ENCODE assay signal across 1 cellular context in the genomic region with DNA sequence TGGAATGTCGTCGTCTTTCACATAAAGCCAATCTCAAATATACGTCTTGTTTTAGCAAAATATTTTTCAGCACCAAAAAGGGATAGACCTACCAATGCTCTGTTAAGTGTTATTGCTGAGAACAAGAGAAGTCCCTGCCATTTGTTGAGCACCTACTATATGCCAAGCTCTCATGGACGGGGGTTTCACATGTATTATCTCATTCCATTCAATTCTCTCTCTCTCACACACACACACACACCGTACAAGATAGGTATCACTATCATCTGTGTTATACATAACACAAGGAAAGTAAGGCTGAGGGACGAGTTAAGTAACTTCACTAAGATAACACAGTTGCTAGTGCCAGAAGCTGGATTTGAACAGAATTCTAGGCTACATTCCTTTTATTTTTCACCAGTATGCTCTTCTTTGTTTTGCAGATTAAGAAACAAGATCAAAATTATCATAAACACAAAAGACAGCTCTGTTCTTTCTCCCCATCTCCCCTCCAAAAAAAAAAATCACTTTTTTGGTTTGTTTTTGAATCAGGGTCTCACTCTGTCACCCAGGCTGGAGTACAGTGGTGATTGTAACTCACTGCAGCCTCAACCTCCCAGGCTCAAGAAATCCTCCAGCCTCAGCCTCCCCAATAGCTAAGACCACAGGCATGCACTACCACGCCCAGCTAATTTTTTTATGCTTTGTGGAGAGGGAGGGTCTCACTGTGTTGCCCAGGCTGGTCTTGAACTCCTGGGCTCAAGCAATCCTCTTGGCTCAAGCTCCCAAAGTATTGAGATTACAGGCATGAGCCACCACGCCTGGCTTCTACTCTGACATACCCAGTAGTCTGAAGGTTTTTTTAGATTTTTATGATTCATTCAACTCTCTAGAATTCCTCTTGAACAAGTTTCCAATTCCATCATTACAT.
TF ChIP-seq lines count a peak whose summit lies in the region.

No MANE protein-coding gene starts in this region.

TF ChIP-seq in HepG2, 621 proteins besides CTCF, POLR2A, EP300 and RAD21 (continued from another document):
- TF ChIP-seq, protein P1, sequence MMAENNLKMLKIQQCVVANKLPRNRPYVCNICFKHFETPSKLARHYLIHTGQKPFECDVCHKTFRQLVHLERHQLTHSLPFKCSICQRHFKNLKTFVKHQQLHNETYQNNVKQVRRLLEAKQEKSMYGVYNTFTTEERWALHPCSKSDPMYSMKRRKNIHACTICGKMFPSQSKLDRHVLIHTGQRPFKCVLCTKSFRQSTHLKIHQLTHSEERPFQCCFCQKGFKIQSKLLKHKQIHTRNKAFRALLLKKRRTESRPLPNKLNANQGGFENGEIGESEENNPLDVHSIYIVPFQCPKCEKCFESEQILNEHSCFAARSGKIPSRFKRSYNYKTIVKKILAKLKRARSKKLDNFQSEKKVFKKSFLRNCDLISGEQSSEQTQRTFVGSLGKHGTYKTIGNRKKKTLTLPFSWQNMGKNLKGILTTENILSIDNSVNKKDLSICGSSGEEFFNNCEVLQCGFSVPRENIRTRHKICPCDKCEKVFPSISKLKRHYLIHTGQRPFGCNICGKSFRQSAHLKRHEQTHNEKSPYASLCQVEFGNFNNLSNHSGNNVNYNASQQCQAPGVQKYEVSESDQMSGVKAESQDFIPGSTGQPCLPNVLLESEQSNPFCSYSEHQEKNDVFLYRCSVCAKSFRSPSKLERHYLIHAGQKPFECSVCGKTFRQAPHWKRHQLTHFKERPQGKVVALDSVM (CRISPR knock-in tag; IDR thresholded peaks at IDR 0.05) = peak; percentile 83; the same call in 1 of the 2 replicates
- TF ChIP-seq WIZ (CRISPR knock-in tag; IDR thresholded peaks at IDR 0.05) (no peak), ZNF121 (CRISPR knock-in tag; IDR thresholded peaks at IDR 0.05) (peak; percentile 84)
